In the genomic region with DNA sequence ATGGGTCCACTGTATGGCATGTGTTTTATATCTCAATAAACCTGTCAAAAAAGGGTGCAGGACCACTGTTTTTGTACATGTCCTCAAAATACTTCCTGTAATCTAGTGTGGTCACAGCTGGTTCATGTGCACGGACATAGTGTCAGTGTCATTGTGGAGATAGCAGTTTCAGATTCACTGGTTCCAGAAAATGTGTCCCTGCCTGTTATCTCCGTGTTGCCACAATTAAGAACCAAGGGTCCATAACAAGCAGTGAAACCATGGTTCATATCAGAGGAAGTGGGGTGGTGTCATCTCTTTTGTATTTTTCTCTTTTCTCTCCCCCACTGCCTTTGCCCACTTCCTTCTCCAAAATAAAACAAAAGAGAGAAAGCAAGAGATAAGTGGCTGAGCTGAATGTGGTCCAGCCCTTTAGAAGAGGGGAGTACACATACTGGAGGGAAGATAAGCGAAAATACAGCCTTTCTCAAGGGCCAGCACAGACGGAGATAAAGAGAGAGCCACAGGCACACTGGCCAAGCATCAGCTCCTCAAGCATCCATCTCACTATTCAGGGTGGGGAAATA, we compare ENCODE assay signal across 18 cellular contexts. TPM values are rescaled to one million over a fixed set of nuclear protein-coding genes. Genes with fewer than 3 reads are reported as not detected.
A peak's percentile ranks its signal among the peaks of the same experiment; 100 is the strongest.
DNase-seq lines count a peak whose midpoint lies in the region; ATAC-seq and TF ChIP-seq lines count a peak whose summit lies in the region.
"Had no signal": no experiment of that assay in that cellular context is flagged by ENCODE, and none has a peak within 500 bp of the region (broad histone marks: within the 10 kb centered on the region; RNA-seq: fewer than 3 reads in every experiment).

No MANE protein-coding gene starts in this region.

- H4K20me1 ChIP-seq in GM23338 (replicated peaks; ENCODE audit: insufficient read depth), result no peaks in the 10 kb centered on the region

- POLR2A ChIA-PET in activated CD4-positive, alpha-beta T cell treated with anti-CD3 and anti-CD28 coated beads, Interleukin-2, amount 10 ng/mL, durations not matched to agents 7 days and 5 days (lab: Charles Lee), result no interaction called here
- POLR2A ChIA-PET in activated CD8-positive, alpha-beta T cell treated with anti-CD3 and anti-CD28 coated beads for 36 hours (lab: Charles Lee), result no interaction called here

- no peaks in the 10 kb centered on the region for H3K36me3 ChIP-seq in GM23338 (ENCODE audit: insufficient read depth)
- H3K36me3 ChIP-seq: gastrocnemius medialis, neural progenitor cell, SJSA1, upper lobe of right lung had no signal

- H3K9me2 ChIP-seq in GM23338 (ENCODE audit: insufficient read depth), result no peaks in the 10 kb centered on the region

- no peaks in the 10 kb centered on the region for H3K27me3 ChIP-seq in GM23338 (ENCODE audit: insufficient read depth)
- H3K27me3 ChIP-seq: gastrocnemius medialis, neural progenitor cell, SJSA1, upper lobe of right lung had no signal

- H3K9me3 Mint-ChIP-seq in activated CD4-positive, alpha-beta T cell treated with anti-CD3 and anti-CD28 coated beads, Interleukin-2, amount 10 ng/mL, durations not matched to agents 7 days and 5 days, result peaks cover 7% of the 10 kb centered on the region
- peaks cover 2% of the 10 kb centered on the region for H3K9me3 Mint-ChIP-seq in activated CD8-positive, alpha-beta T cell treated with anti-CD3 and anti-CD28 coated beads for 36 hours
- no peaks in the 10 kb centered on the region for H3K9me3 Mint-ChIP-seq in stimulated activated effector memory CD8-positive, alpha-beta T cell treated with anti-CD3 and anti-CD28 coated beads, Interleukin-12 subunit alpha, Interleukin-12 subunit beta, amount 100 ng/mL, for 72 hours
- no peaks in the 10 kb centered on the region for H3K9me3 Mint-ChIP-seq in GM23338
- H3K9me3 Mint-ChIP-seq: dendritic cell treated with granulocyte-macrophage colony-stimulating factor and Interleukin-4, amounts not matched to agents 40 ng/mL and 50 ng/mL, for 4 days had no signal

- ATAC-seq in HG03354 (IDR thresholded peaks at IDR 0.05; ENCODE audit: poor library complexity, severe bottlenecking, unreplicated experiment), result peak; percentile 74
- peak; percentile 74 for ATAC-seq in activated CD8-positive, alpha-beta T cell treated with anti-CD3 and anti-CD28 coated beads for 36 hours
- ATAC-seq in stimulated activated effector memory CD8-positive, alpha-beta T cell treated with anti-CD3 and anti-CD28 coated beads, Interleukin-12 subunit alpha, Interleukin-12 subunit beta, amount 100 ng/mL, for 72 hours, result peak; percentile 56
- no peak for ATAC-seq in GM23338
- ATAC-seq: gastrocnemius medialis, left colon, upper lobe of right lung had no signal

- peaks cover 7% of the 10 kb centered on the region; the same call in 1 of the 2 replicates for H3K79me2 ChIP-seq in GM23338 (replicated peaks; ENCODE audit: insufficient read depth)

- peak overlapping the region; percentile 75 for H3K27ac Mint-ChIP-seq in activated CD4-positive, alpha-beta T cell treated with anti-CD3 and anti-CD28 coated beads, Interleukin-2, amount 10 ng/mL, durations not matched to agents 7 days and 5 days
- H3K27ac Mint-ChIP-seq in activated CD8-positive, alpha-beta T cell treated with anti-CD3 and anti-CD28 coated beads for 36 hours, result no peak overlapping the region
- H3K27ac Mint-ChIP-seq in stimulated activated effector memory CD8-positive, alpha-beta T cell treated with anti-CD3 and anti-CD28 coated beads, Interleukin-12 subunit alpha, Interleukin-12 subunit beta, amount 100 ng/mL, for 72 hours, result no peak overlapping the region
- H3K27ac Mint-ChIP-seq in GM23338, result no peak overlapping the region; the same call in 1 of the 2 replicates
- H3K27ac Mint-ChIP-seq: neural progenitor cell had no signal

- no peak for TF ChIP-seq CTCF in activated CD8-positive, alpha-beta T cell treated with anti-CD3 and anti-CD28 coated beads for 36 hours (IDR thresholded peaks at IDR 0.05)
- no peak for TF ChIP-seq CTCF in GM23338 (conservative IDR thresholded peaks at IDR 0.05; ENCODE audit: low read depth in 2 of 2)

- H3K27ac ChIP-seq in GM23338 (ENCODE audit: low read depth), result no peak overlapping the region
- H3K27ac ChIP-seq: gastrocnemius medialis, neural progenitor cell, SJSA1, upper lobe of right lung had no signal

- H3F3A ChIP-seq in GM23338 (replicated peaks; ENCODE audit: low read depth), result no peaks in the 10 kb centered on the region

- H3K36me3 Mint-ChIP-seq in activated CD4-positive, alpha-beta T cell treated with anti-CD3 and anti-CD28 coated beads, Interleukin-2, amount 10 ng/mL, durations not matched to agents 7 days and 5 days (ENCODE audit: low read depth), result peaks cover 19% of the 10 kb centered on the region
- H3K36me3 Mint-ChIP-seq in activated CD8-positive, alpha-beta T cell treated with anti-CD3 and anti-CD28 coated beads for 36 hours (ENCODE audit: low read depth), result peaks cover 35% of the 10 kb centered on the region
- peaks cover 9% of the 10 kb centered on the region for H3K36me3 Mint-ChIP-seq in stimulated activated effector memory CD8-positive, alpha-beta T cell treated with anti-CD3 and anti-CD28 coated beads, Interleukin-12 subunit alpha, Interleukin-12 subunit beta, amount 100 ng/mL, for 72 hours
- peaks cover 15% of the 10 kb centered on the region for H3K36me3 Mint-ChIP-seq in GM23338 (ENCODE audit: low read depth)

- peak; percentile 7 for DNase-seq in activated CD4-positive, alpha-beta T cell treated with anti-CD3 and anti-CD28 coated beads, Interleukin-2, amount 10 ng/mL, durations not matched to agents 7 days and 5 days
- no peak for DNase-seq in activated CD4-positive, alpha-beta T cell treated with anti-CD3 and anti-CD28 coated beads, Interleukin-2, amount 50 U/mL, for 48 hours
- peak; percentile 13 for DNase-seq in activated CD8-positive, alpha-beta T cell treated with anti-CD3 and anti-CD28 coated beads for 36 hours
- no peak for DNase-seq in stimulated activated effector memory CD8-positive, alpha-beta T cell treated with anti-CD3 and anti-CD28 coated beads, Interleukin-12 subunit alpha, Interleukin-12 subunit beta, amount 100 ng/mL, for 72 hours (ENCODE audit: low spot score in 2 of 2)
- DNase-seq in GM23338 (ENCODE audit: low spot score), result no peak
- DNase-seq in iPS-NIHi7 (ENCODE audit: extremely low spot score), result no peak
- no peak for DNase-seq in hypothalamus (lab: John Stamatoyannopoulos, UW)
- DNase-seq: activated CD4-positive, alpha-beta T cell treated with anti-CD3 and anti-CD28 coated beads for 4 hours; gastrocnemius medialis; left colon; NCI-H187; NCI-H774; small intestine; upper lobe of right lung had no signal

- H3K27me3 Mint-ChIP-seq in activated CD4-positive, alpha-beta T cell treated with anti-CD3 and anti-CD28 coated beads, Interleukin-2, amount 10 ng/mL, durations not matched to agents 7 days and 5 days, result no peaks in the 10 kb centered on the region
- H3K27me3 Mint-ChIP-seq in activated CD8-positive, alpha-beta T cell treated with anti-CD3 and anti-CD28 coated beads for 36 hours, result no peaks in the 10 kb centered on the region
- no peaks in the 10 kb centered on the region for H3K27me3 Mint-ChIP-seq in GM23338 (ENCODE audit: insufficient read depth, low read depth, poor library complexity)
- H3K27me3 Mint-ChIP-seq: dendritic cell treated with granulocyte-macrophage colony-stimulating factor and Interleukin-4, amounts not matched to agents 40 ng/mL and 50 ng/mL, for 4 days had no signal

- no peak overlapping the region for H3K4me2 ChIP-seq in GM23338
- H3K4me2 ChIP-seq: neural progenitor cell had no signal

- CTCF ChIA-PET in activated CD4-positive, alpha-beta T cell treated with anti-CD3 and anti-CD28 coated beads, Interleukin-2, amount 10 ng/mL, durations not matched to agents 7 days and 5 days (lab: Charles Lee), result no interaction called here
- CTCF ChIA-PET in activated CD8-positive, alpha-beta T cell treated with anti-CD3 and anti-CD28 coated beads for 36 hours (lab: Charles Lee), result no interaction called here

- H2AFZ ChIP-seq in GM23338, result no peak overlapping the region
- H2AFZ ChIP-seq: neural progenitor cell had no signal

- no peak overlapping the region for H3K4me3 ChIP-seq in GM23338
- H3K4me3 ChIP-seq: gastrocnemius medialis, neural progenitor cell, SJSA1, upper lobe of right lung had no signal

- no peaks in the 10 kb centered on the region for H3K4me1 ChIP-seq in GM23338 (ENCODE audit: insufficient read depth)
- H3K4me1 ChIP-seq: neural progenitor cell, SJSA1, upper lobe of right lung had no signal

- intact Hi-C loops in activated CD8-positive, alpha-beta T cell treated with anti-CD3 and anti-CD28 coated beads for 36 hours (cut with micrococcal nuclease), result no loop called here

- no peak overlapping the region for H3K4me3 Mint-ChIP-seq in activated CD4-positive, alpha-beta T cell treated with anti-CD3 and anti-CD28 coated beads, Interleukin-2, amount 10 ng/mL, durations not matched to agents 7 days and 5 days
- no peak overlapping the region for H3K4me3 Mint-ChIP-seq in activated CD8-positive, alpha-beta T cell treated with anti-CD3 and anti-CD28 coated beads for 36 hours
- H3K4me3 Mint-ChIP-seq in stimulated activated effector memory CD8-positive, alpha-beta T cell treated with anti-CD3 and anti-CD28 coated beads, Interleukin-12 subunit alpha, Interleukin-12 subunit beta, amount 100 ng/mL, for 72 hours, result peak overlapping the region; percentile 9
- no peak overlapping the region for H3K4me3 Mint-ChIP-seq in GM23338
- H3K4me3 Mint-ChIP-seq: dendritic cell treated with granulocyte-macrophage colony-stimulating factor and Interleukin-4, amounts not matched to agents 40 ng/mL and 50 ng/mL, for 4 days; neural progenitor cell had no signal

- peaks cover 29% of the 10 kb centered on the region for H3K4me1 Mint-ChIP-seq in activated CD4-positive, alpha-beta T cell treated with anti-CD3 and anti-CD28 coated beads, Interleukin-2, amount 10 ng/mL, durations not matched to agents 7 days and 5 days
- peaks cover 38% of the 10 kb centered on the region for H3K4me1 Mint-ChIP-seq in activated CD8-positive, alpha-beta T cell treated with anti-CD3 and anti-CD28 coated beads for 36 hours (ENCODE audit: low read depth)
- peaks cover 45% of the 10 kb centered on the region for H3K4me1 Mint-ChIP-seq in stimulated activated effector memory CD8-positive, alpha-beta T cell treated with anti-CD3 and anti-CD28 coated beads, Interleukin-12 subunit alpha, Interleukin-12 subunit beta, amount 100 ng/mL, for 72 hours
- H3K4me1 Mint-ChIP-seq in GM23338, result peaks cover 28% of the 10 kb centered on the region

TF ChIP-seq in GM23338, 12 proteins besides CTCF, POLR2A, EP300 and RAD21:
- TF ChIP-seq POLR2AphosphoS5 (IDR thresholded peaks at IDR 0.05; ENCODE audit: low read depth) (no peak), NANOG (IDR thresholded peaks at IDR 0.05; ENCODE audit: borderline replicate concordance) (no peak), EZH2phosphoT487 (IDR thresholded peaks at IDR 0.05; ENCODE audit: unreplicated experiment) (no peak)

RNA-seq across cellular contexts. Expression of a gene that starts 51.2 kb away (rescaled TPM):
- 10 to 100 TPM; 21.2 to 23.6 TPM for total RNA-seq in activated CD4-positive, alpha-beta T cell treated with anti-CD3 and anti-CD28 coated beads, Interleukin-2, amount 10 ng/mL, durations not matched to agents 7 days and 5 days
- total RNA-seq in activated CD8-positive, alpha-beta T cell treated with anti-CD3 and anti-CD28 coated beads for 36 hours, result 10 to 100 TPM; 28.9 to 32.0 TPM
- total RNA-seq in GM23338 (2014; rRNA removed; shearing (Covaris generic)), result 26.9 and 29.9 TPM in 2 replicates
- 8.7 and 10.7 TPM in 2 replicates for polyA plus RNA-seq in GM23338 (2016; fragmentation: Nextera tagmentation; extraction: Ambion mirVana)

Comparison
In these comparisons a context has a peak if more than half of its experiments do, and no peak if none do; other contexts are left out.
1. DNase-seq: peak in activated CD4-positive, alpha-beta T cell treated with anti-CD3 and anti-CD28 coated beads, Interleukin-2, amount 10 ng/mL, durations not matched to agents 7 days and 5 days (single experiment) and activated CD8-positive, alpha-beta T cell treated with anti-CD3 and anti-CD28 coated beads for 36 hours (single experiment); none in activated CD4-positive, alpha-beta T cell treated with anti-CD3 and anti-CD28 coated beads, Interleukin-2, amount 50 U/mL, for 48 hours (0 of 2), stimulated activated effector memory CD8-positive, alpha-beta T cell treated with anti-CD3 and anti-CD28 coated beads, Interleukin-12 subunit alpha, Interleukin-12 subunit beta, amount 100 ng/mL, for 72 hours (0 of 2), GM23338 (single experiment), iPS-NIHi7 (single experiment) and hypothalamus (0 of 51).